ENCODE assay signal across 27 cellular contexts in the genomic region with DNA sequence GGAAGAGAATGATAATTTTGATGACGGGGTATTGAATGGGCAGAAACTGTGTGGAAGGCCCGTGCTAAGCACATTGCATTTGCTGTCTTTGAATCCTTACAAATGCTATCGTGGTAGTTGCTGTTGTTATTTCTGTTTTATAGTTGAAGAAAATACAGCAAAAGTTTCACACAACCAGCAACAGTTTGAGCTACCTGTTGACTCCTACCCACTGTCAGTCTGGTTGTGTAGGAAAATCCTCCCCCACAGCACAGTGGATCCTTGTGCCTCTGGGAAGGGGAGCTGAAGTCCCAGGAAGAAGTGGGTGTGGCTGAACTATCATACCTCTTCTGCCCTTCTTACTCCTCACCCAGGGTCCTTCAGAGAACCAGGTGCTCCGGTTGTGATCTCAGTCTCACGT. TPM values are rescaled to one million over a fixed set of nuclear protein-coding genes. Genes with fewer than 3 reads are reported as not detected.
"Had no signal": no experiment of that assay in that cellular context is flagged by ENCODE, and none has a peak within 500 bp of the region (broad histone marks: within the 10 kb centered on the region; RNA-seq: fewer than 3 reads in every experiment).

No MANE protein-coding gene starts in this region.

- DNase-seq: activated CD4-positive, alpha-beta memory T cell treated with anti-CD3 and anti-CD28 coated beads for 36 hours; activated CD4-positive, alpha-beta T cell treated with anti-CD3 and anti-CD28 coated beads for 48 hours; activated effector memory CD4-positive, alpha-beta T cell treated with Interleukin-2 at 50 U/mL for 16 hours; activated naive CD4-positive, alpha-beta T cell treated with anti-CD3 and anti-CD28 coated beads for 36 hours; activated naive CD8-positive, alpha-beta T cell treated with anti-CD3 and anti-CD28 coated beads, Interleukin-2, amount 10 ng/mL, durations not matched to agents 7 days and 5 days; activated T-cell treated with anti-CD3 and anti-CD28 coated beads, Interleukin-2, amount 50 U/mL, for 72 hours; amniotic stem cell; dermis blood vessel endothelial cell; effector CD8-positive, alpha-beta T cell; erythroblast; foreskin fibroblast; immature natural killer cell; kidney glomerular epithelial cell; mucosa of descending colon; nephron progenitor cell; pancreas; stimulated activated CD4-positive, alpha-beta T cell treated with anti-CD3 and anti-CD28 coated beads, Interleukin-2, amount 100 ng/mL, for 48 hours; stimulated activated CD8-positive, alpha-beta memory T cell treated with anti-CD3 and anti-CD28 coated beads, Interleukin-4, amount 100 ng/mL, for 48 hours; stimulated activated naive CD4-positive, alpha-beta T cell had no signal

- ATAC-seq: activated T-cell treated with anti-CD3 and anti-CD28 coated beads, Interleukin-2, amount 50 U/mL, for 72 hours; mucosa of descending colon; pancreas had no signal

- H3K4me3 ChIP-seq: breast epithelium, hepatocyte, mucosa of descending colon, pancreas, sigmoid colon had no signal

- H3K27ac Mint-ChIP-seq: activated CD4-positive, alpha-beta memory T cell treated with anti-CD3 and anti-CD28 coated beads for 36 hours; activated naive CD4-positive, alpha-beta T cell treated with anti-CD3 and anti-CD28 coated beads for 36 hours; activated naive CD8-positive, alpha-beta T cell treated with anti-CD3 and anti-CD28 coated beads, Interleukin-2, amount 10 ng/mL, durations not matched to agents 7 days and 5 days; activated T-cell treated with anti-CD3 and anti-CD28 coated beads, Interleukin-2, amount 50 U/mL, for 72 hours; immature natural killer cell; memory B cell had no signal

- H3K4me3 Mint-ChIP-seq: activated CD4-positive, alpha-beta memory T cell treated with anti-CD3 and anti-CD28 coated beads for 36 hours; activated naive CD4-positive, alpha-beta T cell treated with anti-CD3 and anti-CD28 coated beads for 36 hours; activated naive CD8-positive, alpha-beta T cell treated with anti-CD3 and anti-CD28 coated beads, Interleukin-2, amount 10 ng/mL, durations not matched to agents 7 days and 5 days; activated T-cell treated with anti-CD3 and anti-CD28 coated beads, Interleukin-2, amount 50 U/mL, for 72 hours; immature natural killer cell; memory B cell; nephron progenitor cell had no signal

- H3K9me3 ChIP-seq: breast epithelium, mucosa of descending colon, pancreas, sigmoid colon had no signal

- H3K4me1 ChIP-seq: pancreas had no signal

- H3K36me3 Mint-ChIP-seq: activated CD4-positive, alpha-beta memory T cell treated with anti-CD3 and anti-CD28 coated beads for 36 hours; activated naive CD8-positive, alpha-beta T cell treated with anti-CD3 and anti-CD28 coated beads, Interleukin-2, amount 10 ng/mL, durations not matched to agents 7 days and 5 days; immature natural killer cell had no signal

- H3K9me3 Mint-ChIP-seq: activated CD4-positive, alpha-beta memory T cell treated with anti-CD3 and anti-CD28 coated beads for 36 hours; activated naive CD4-positive, alpha-beta T cell treated with anti-CD3 and anti-CD28 coated beads for 36 hours; activated naive CD8-positive, alpha-beta T cell treated with anti-CD3 and anti-CD28 coated beads, Interleukin-2, amount 10 ng/mL, durations not matched to agents 7 days and 5 days; activated T-cell treated with anti-CD3 and anti-CD28 coated beads, Interleukin-2, amount 50 U/mL, for 72 hours; immature natural killer cell had no signal

- H3K4me1 Mint-ChIP-seq: immature natural killer cell, memory B cell had no signal

- H3K27me3 Mint-ChIP-seq: activated CD4-positive, alpha-beta memory T cell treated with anti-CD3 and anti-CD28 coated beads for 36 hours had no signal

- H3K27me3 ChIP-seq: breast epithelium, hepatocyte, pancreas, sigmoid colon had no signal

- H3K27ac ChIP-seq: hepatocyte, pancreas, sigmoid colon had no signal

- H3K36me3 ChIP-seq: breast epithelium, pancreas had no signal

RNA-seq across cellular contexts. Expression of a gene that starts 29.4 kb away (rescaled TPM):
- total RNA-seq: T-helper 2 cell treated with Interferon-gamma antibody and Interleukin-4, amounts not matched to agents 100 ng/mL and 5 ng/mL, for 36 hours had no signal
- polyA plus RNA-seq: immature natural killer cell had no signal

RNA-seq across cellular contexts. Expression of a gene that starts 48.2 kb away (rescaled TPM):
- total RNA-seq: chondrocyte; dermis blood vessel endothelial cell; fibroblast of lung; glomerular endothelial cell; hepatocyte; sigmoid colon; T-helper 2 cell treated with Interferon-gamma antibody and Interleukin-4, amounts not matched to agents 100 ng/mL and 5 ng/mL, for 36 hours had no signal
- polyA plus RNA-seq: fibroblast of lung had no signal

RNA-seq across cellular contexts. Expression of a gene that starts 56.6 kb away (rescaled TPM):
- total RNA-seq: dermis blood vessel endothelial cell, glomerular endothelial cell had no signal
- polyA plus RNA-seq: fibroblast of lung, immature natural killer cell had no signal
